In genomic region chr3:11244131-11244677, GRCh38 we compare ENCODE assay signal across 19 cellular contexts. TPM values are rescaled to one million over a fixed set of nuclear protein-coding genes. Genes with fewer than 3 reads are reported as not detected.
A peak's percentile ranks its signal among the peaks of the same experiment; 100 is the strongest.
DNase-seq lines count a peak whose midpoint lies in the region; ATAC-seq, FAIRE-seq and TF ChIP-seq lines count a peak whose summit lies in the region.
"Had no signal": no experiment of that assay in that cellular context is flagged by ENCODE, and none has a peak within 500 bp of the region (broad histone marks: within the 10 kb centered on the region; RNA-seq: fewer than 3 reads in every experiment).

No MANE protein-coding gene starts in this region.

- dilution Hi-C loops in endothelial cell of umbilical vein (cut with MboI; ENCODE audit: extremely low pct_ligation_motif_present, low sequenced_read_pairs), result no loop called here

- no peak overlapping the region for H3K4me3 Mint-ChIP-seq in CD8-positive, alpha-beta T cell
- H3K4me3 Mint-ChIP-seq: brain had no signal

- H4K5ac ChIP-seq in mesendoderm (ENCODE audit: low read length), result no peak overlapping the region

- no peaks in the 10 kb centered on the region for H3K9me3 Mint-ChIP-seq in CD8-positive, alpha-beta T cell

- H3K27me3 ChIP-seq in GM23248 (replicated peaks; ENCODE audit: insufficient read depth) (no peaks in the 10 kb centered on the region), RWPE2 (ENCODE audit: insufficient read depth, poor library complexity, severe bottlenecking) (no peaks in the 10 kb centered on the region), endothelial cell of umbilical vein (ENCODE audit: control insufficient read depth in 2 of 2, insufficient read depth in 2 of 2, low read length in 2 of 2) (no peaks in the 10 kb centered on the region), mesendoderm (ENCODE audit: insufficient read depth, low read length, poor library complexity) (no peaks in the 10 kb centered on the region), hepatocyte (no peaks in the 10 kb centered on the region)
- H3K27me3 ChIP-seq in CD8-positive, alpha-beta T cell (ENCODE audit: insufficient read depth, low read length), result no peaks in the 10 kb centered on the region
- H3K27me3 ChIP-seq: transverse colon had no signal

- no peaks in the 10 kb centered on the region for H3K36me3 Mint-ChIP-seq in CD8-positive, alpha-beta T cell
- H3K36me3 Mint-ChIP-seq: brain had no signal

- no peaks in the 10 kb centered on the region for H4K20me1 ChIP-seq in GM23248 (ENCODE audit: insufficient read depth)
- no peaks in the 10 kb centered on the region for H4K20me1 ChIP-seq in endothelial cell of umbilical vein (replicated peaks; ENCODE audit: control insufficient read depth, extremely low read depth, insufficient read depth, low read length)
- H4K20me1 ChIP-seq in hepatocyte (ENCODE audit: insufficient read depth, poor library complexity, severe bottlenecking), result no peaks in the 10 kb centered on the region

- no peak overlapping the region for H2BK120ac ChIP-seq in mesendoderm (ENCODE audit: low read depth, low read length)

- H3K27ac ChIP-seq in GM23248 (no peak overlapping the region), RWPE2 (ENCODE audit: poor library complexity, severe bottlenecking) (peak overlapping the region; percentile 42), endothelial cell of umbilical vein (ENCODE audit: insufficient read depth, low read depth, low read length) (no peak overlapping the region), mesendoderm (ENCODE audit: low read depth, low read length) (no peak overlapping the region), hepatocyte (no peak overlapping the region)
- no peak overlapping the region for H3K27ac ChIP-seq in CD8-positive, alpha-beta T cell (ENCODE audit: low read depth, low read length)
- H3K27ac ChIP-seq: transverse colon had no signal

- H3K4me2 ChIP-seq in GM23248 (ENCODE audit: unreplicated experiment), result no peak overlapping the region
- H3K4me2 ChIP-seq in endothelial cell of umbilical vein (ENCODE audit: insufficient read depth, low read length), result no peak overlapping the region
- no peak overlapping the region for H3K4me2 ChIP-seq in mesendoderm (ENCODE audit: low read length)
- H3K4me2 ChIP-seq in hepatocyte, result no peak overlapping the region

- peaks cover 7% of the 10 kb centered on the region for H3K4me1 ChIP-seq in GM23248 (ENCODE audit: insufficient read depth)
- H3K4me1 ChIP-seq in RWPE2 (ENCODE audit: insufficient read depth, poor library complexity, severe bottlenecking), result peaks cover 26% of the 10 kb centered on the region
- no peaks in the 10 kb centered on the region for H3K4me1 ChIP-seq in endothelial cell of umbilical vein (ENCODE audit: control insufficient read depth, extremely low read depth, insufficient read depth, low read length)
- H3K4me1 ChIP-seq in mesendoderm (ENCODE audit: control insufficient read depth, low read depth, low read length), result no peaks in the 10 kb centered on the region
- H3K4me1 ChIP-seq in CD8-positive, alpha-beta T cell (ENCODE audit: insufficient read depth, low read length), result no peaks in the 10 kb centered on the region
- H3K4me1 ChIP-seq in hepatocyte (ENCODE audit: insufficient read depth), result no peaks in the 10 kb centered on the region

- ATAC-seq in RWPE2 (ENCODE audit: low read depth) (peak; percentile 72), HG03175 (IDR thresholded peaks at IDR 0.05; ENCODE audit: unreplicated experiment) (no peak)
- no peak for ATAC-seq in CD8-positive, alpha-beta T cell

- FAIRE-seq in endothelial cell of umbilical vein (lab: Jason Lieb, UNC), result peak; percentile 75

- WGBS in GM23248 (ENCODE audit: low coverage in 1 of 2, low lambda C conversion rate in 2 of 2, missing lambda C conversion rate in 2 of 2), 2 experiments, result 96 to 100% methylated on average over 1 of the region's 1 CpG
- WGBS in mesendoderm (ENCODE audit: extremely low coverage, insufficient coverage, low lambda C conversion rate), result no CpG with 5 or more reads among the region's 1 CpG
- 75% methylated on average over 1 of the region's 1 CpG for WGBS in hepatocyte (ENCODE audit: low lambda C conversion rate, missing lambda C conversion rate)

- H3K4me3 ChIP-seq in GM23248 (no peak overlapping the region), RWPE2 (ENCODE audit: severe bottlenecking) (no peak overlapping the region), endothelial cell of umbilical vein (replicated peaks in 1 of 3; ENCODE audit: insufficient read depth in 1 of 3, low read depth in 1 of 3, low read length in 3 of 3) (no peak overlapping the region), mesendoderm (ENCODE audit: low read length) (no peak overlapping the region), hepatocyte (no peak overlapping the region)
- H3K4me3 ChIP-seq in CD8-positive, alpha-beta T cell (ENCODE audit: low read depth, low read length), result no peak overlapping the region
- H3K4me3 ChIP-seq: transverse colon had no signal

- no peaks in the 10 kb centered on the region for H3K4me1 Mint-ChIP-seq in CD8-positive, alpha-beta T cell (ENCODE audit: low read depth)
- H3K4me1 Mint-ChIP-seq: brain had no signal

- no peak overlapping the region for H3K56ac ChIP-seq in mesendoderm (ENCODE audit: low read length)

- in situ Hi-C loops in GM23248 (cut with MboI), result no loop called here

- peak; percentile 60 for DNase-seq in GM23248
- DNase-seq in RWPE2 (ENCODE audit: low spot score), result no peak
- DNase-seq in endothelial cell of umbilical vein (ENCODE audit: low read depth, low spot score), result peak; percentile 28
- peak; percentile 30 for DNase-seq in mesendoderm
- DNase-seq in CD8-positive, alpha-beta T cell, result no peak
- no peak for DNase-seq in hepatocyte (ENCODE audit: low spot score)
- DNase-seq in NCI-H748 treated with DMSO at 0.1 percent for 48 hours (lab: John Stamatoyannopoulos, UW), result no peak
- DNase-seq: activated CD4-positive, CD25-positive, alpha-beta regulatory T cell; activated naive CD4-positive, alpha-beta T cell; effector memory CD4-positive, alpha-beta T cell; GOT3; islet precursor cell; Kasumi-1; NCI-H187; NCI-H510A treated with DMSO at 0.1 percent for 48 hours; T-helper 1 cell; transverse colon had no signal

- no peak overlapping the region for H3K23ac ChIP-seq in mesendoderm (ENCODE audit: low read length)

- H3K79me1 ChIP-seq in mesendoderm (ENCODE audit: low read length), result no peaks in the 10 kb centered on the region

- H4K8ac ChIP-seq in mesendoderm (ENCODE audit: low read depth, low read length), result no peak overlapping the region

- H3K18ac ChIP-seq in mesendoderm (ENCODE audit: low read length), result no peak overlapping the region

- peaks cover 28% of the 10 kb centered on the region for H3K79me2 ChIP-seq in GM23248 (ENCODE audit: insufficient read depth)
- peaks cover 24% of the 10 kb centered on the region for H3K79me2 ChIP-seq in endothelial cell of umbilical vein (ENCODE audit: control insufficient read depth, insufficient read depth, low read length)
- H3K79me2 ChIP-seq in mesendoderm (ENCODE audit: control insufficient read depth, insufficient read depth, low read length), result no peaks in the 10 kb centered on the region
- no peaks in the 10 kb centered on the region for H3K79me2 ChIP-seq in hepatocyte

- POLR2A ChIA-PET in endothelial cell of umbilical vein (lab: Charles Lee), result no interaction called here
- POLR2A ChIA-PET in CD8-positive, alpha-beta T cell (lab: Charles Lee), result interaction anchor here (1.3 kb wide), 1 partner anchor 28 kb away, joined by 5 read pairs; the partner anchor contains the start of gene ATG7

- TF ChIP-seq CTCF in RWPE2 (IDR thresholded peaks at IDR 0.05; ENCODE audit: poor library complexity, severe bottlenecking) (no peak), endothelial cell of umbilical vein (IDR thresholded peaks at IDR 0.05; ENCODE audit: extremely low read depth in 1 of 2, insufficient read depth in 1 of 2, low read depth in 1 of 2, low read length in 2 of 2) (no peak), hepatocyte (IDR thresholded peaks at IDR 0.05; ENCODE audit: poor library complexity) (no peak)
- no peak for TF ChIP-seq CTCF in CD8-positive, alpha-beta T cell (IDR thresholded peaks at IDR 0.05)

- no peak for TF ChIP-seq POLR2A in endothelial cell of umbilical vein (IDR thresholded peaks at IDR 0.05; ENCODE audit: low read depth, low read length)

- intact Hi-C loops in endothelial cell of umbilical vein (cut with micrococcal nuclease), result no loop called here
- intact Hi-C loops in CD8-positive, alpha-beta T cell (cut with DNase I, micrococcal nuclease), result no loop called here

- H3K36me3 ChIP-seq in GM23248 (ENCODE audit: low read depth) (no peaks in the 10 kb centered on the region), RWPE2 (ENCODE audit: low read depth) (peaks cover 4% of the 10 kb centered on the region; the same call in 1 of the 2 replicates), endothelial cell of umbilical vein (ENCODE audit: control insufficient read depth in 2 of 2, extremely low read depth in 1 of 2, insufficient read depth in 2 of 2, low read length in 2 of 2) (no peaks in the 10 kb centered on the region), mesendoderm (ENCODE audit: control insufficient read depth, insufficient read depth, low read length) (no peaks in the 10 kb centered on the region), hepatocyte (replicated peaks; ENCODE audit: insufficient read depth, low read depth) (no peaks in the 10 kb centered on the region)
- no peaks in the 10 kb centered on the region for H3K36me3 ChIP-seq in CD8-positive, alpha-beta T cell (ENCODE audit: insufficient read depth, low read length)
- H3K36me3 ChIP-seq: transverse colon had no signal

- CTCF ChIA-PET in endothelial cell of umbilical vein (lab: Charles Lee), result interaction anchor here (0.9 to 2.9 kb wide), 6 partner anchors 11 to 184 kb away, joined by 3 to 9 read pairs (median 4); no protein-coding TSS in a partner anchor
- CTCF ChIA-PET in CD8-positive, alpha-beta T cell (lab: Charles Lee), result interaction anchor here (0.7 to 1.5 kb wide), 5 partner anchors 8 to 407 kb away, joined by 3 to 6 read pairs (median 3); no protein-coding TSS in a partner anchor

- no peak overlapping the region for H2BK5ac ChIP-seq in mesendoderm (ENCODE audit: low read length)

- no peak overlapping the region for H2AK5ac ChIP-seq in mesendoderm (ENCODE audit: low read length)

- H3F3A ChIP-seq in GM23248 (ENCODE audit: insufficient read depth), result peaks cover 9% of the 10 kb centered on the region

- no peaks in the 10 kb centered on the region for H3K9me3 ChIP-seq in GM23248 (ENCODE audit: low read depth)
- no peaks in the 10 kb centered on the region for H3K9me3 ChIP-seq in RWPE2 (ENCODE audit: severe bottlenecking)
- no peaks in the 10 kb centered on the region for H3K9me3 ChIP-seq in endothelial cell of umbilical vein (replicated peaks; ENCODE audit: control insufficient read depth, insufficient read depth, low read length)
- no peaks in the 10 kb centered on the region for H3K9me3 ChIP-seq in CD8-positive, alpha-beta T cell (ENCODE audit: low read length)
- H3K9me3 ChIP-seq in hepatocyte (ENCODE audit: low read depth), result no peaks in the 10 kb centered on the region
- H3K9me3 ChIP-seq: transverse colon had no signal

- no peaks in the 10 kb centered on the region for H3K9me1 ChIP-seq in endothelial cell of umbilical vein (replicated peaks; ENCODE audit: control insufficient read depth, extremely low read depth, insufficient read depth, low read length)

- H2BK15ac ChIP-seq in mesendoderm (replicated peaks; ENCODE audit: low read depth), result no peak overlapping the region

- H3K9ac ChIP-seq in GM23248 (no peak overlapping the region), endothelial cell of umbilical vein (replicated peaks; ENCODE audit: extremely low read depth, insufficient read depth, low read length) (no peak overlapping the region), mesendoderm (ENCODE audit: low read length) (no peak overlapping the region)

- no peak overlapping the region for H3K27ac Mint-ChIP-seq in CD8-positive, alpha-beta T cell
- H3K27ac Mint-ChIP-seq: brain had no signal

- no peak overlapping the region for H3K4ac ChIP-seq in mesendoderm (ENCODE audit: low read depth, low read length)

- H3K9me2 ChIP-seq in GM23248 (ENCODE audit: insufficient read depth), result no peaks in the 10 kb centered on the region
- H3K9me2 ChIP-seq in hepatocyte (replicated peaks; ENCODE audit: insufficient read depth), result no peaks in the 10 kb centered on the region

- no peak overlapping the region for H2AFZ ChIP-seq in GM23248
- no peak overlapping the region for H2AFZ ChIP-seq in endothelial cell of umbilical vein (ENCODE audit: low read depth, low read length)
- H2AFZ ChIP-seq in hepatocyte, result no peak overlapping the region

- no peaks in the 10 kb centered on the region for H3K27me3 Mint-ChIP-seq in CD8-positive, alpha-beta T cell (ENCODE audit: low read depth)

- BruUV-seq in endothelial cell of umbilical vein (replicated peaks; lab: Mats Ljungman, UMichigan), result no TSS peak

RNA-seq across cellular contexts. Expression of gene ATG7, which starts 28.0 kb away (rescaled TPM):
- total RNA-seq in GM23248 (2014; rRNA removed; shearing (Covaris generic)), result 44.8 and 67.5 TPM in 2 replicates
- polyA plus RNA-seq in GM23248 (2016; fragmentation: Nextera tagmentation; extraction: Ambion mirVana), result 40.5 and 42.2 TPM in 2 replicates
- total RNA-seq in endothelial cell of umbilical vein, result 48.3 and 50.4 TPM in 2 replicates
- 30.8 and 37.8 TPM in 2 replicates for polyA plus RNA-seq in endothelial cell of umbilical vein
- 26.4 and 38.7 TPM in 2 replicates for polyA plus RNA-seq in endothelial cell of umbilical vein (2011; cell fraction: cytosol; rRNA removed)
- 48.4 and 77.1 TPM in 2 replicates for polyA plus RNA-seq in endothelial cell of umbilical vein (2011; cell fraction: nucleus; rRNA removed)
- polyA plus RNA-seq in endothelial cell of umbilical vein (2012), result 22.9 and 36.6 TPM in 2 replicates
- 58.7 and 82.4 TPM in 2 replicates for polyA minus RNA-seq in endothelial cell of umbilical vein
- 15.8 TPM for polyA minus RNA-seq in endothelial cell of umbilical vein (2011; cell fraction: cytosol; rRNA and poly(A)+ RNA removed)
- polyA minus RNA-seq in endothelial cell of umbilical vein (2011; cell fraction: nucleus; rRNA and poly(A)+ RNA removed), result 65.6 and 115 TPM in 2 replicates
- 10.9 TPM for polyA plus RNA-seq in mesendoderm (2013, experiment 1 of 2)
- 11.5 TPM for polyA plus RNA-seq in mesendoderm (2013, experiment 2 of 2)
- total RNA-seq in CD8-positive, alpha-beta T cell, result 10 to 100 TPM; 21.3 to 23.8 TPM
- 20.8 and 38.6 TPM in 2 replicates for total RNA-seq in hepatocyte
- polyA plus RNA-seq in hepatocyte, result 18.4 and 29.0 TPM in 2 replicates

Comparison
In these comparisons a context has a peak if more than half of its experiments do, and no peak if none do; other contexts are left out.
1. DNase-seq: peak in GM23248 (single experiment), endothelial cell of umbilical vein (single experiment) and mesendoderm (single experiment); none in RWPE2 (single experiment), CD8-positive, alpha-beta T cell (0 of 7), hepatocyte (single experiment) and NCI-H748 treated with DMSO at 0.1 percent for 48 hours (single experiment).